Comparison of ENCODE assay signal across 8 cellular contexts in the genomic region with DNA sequence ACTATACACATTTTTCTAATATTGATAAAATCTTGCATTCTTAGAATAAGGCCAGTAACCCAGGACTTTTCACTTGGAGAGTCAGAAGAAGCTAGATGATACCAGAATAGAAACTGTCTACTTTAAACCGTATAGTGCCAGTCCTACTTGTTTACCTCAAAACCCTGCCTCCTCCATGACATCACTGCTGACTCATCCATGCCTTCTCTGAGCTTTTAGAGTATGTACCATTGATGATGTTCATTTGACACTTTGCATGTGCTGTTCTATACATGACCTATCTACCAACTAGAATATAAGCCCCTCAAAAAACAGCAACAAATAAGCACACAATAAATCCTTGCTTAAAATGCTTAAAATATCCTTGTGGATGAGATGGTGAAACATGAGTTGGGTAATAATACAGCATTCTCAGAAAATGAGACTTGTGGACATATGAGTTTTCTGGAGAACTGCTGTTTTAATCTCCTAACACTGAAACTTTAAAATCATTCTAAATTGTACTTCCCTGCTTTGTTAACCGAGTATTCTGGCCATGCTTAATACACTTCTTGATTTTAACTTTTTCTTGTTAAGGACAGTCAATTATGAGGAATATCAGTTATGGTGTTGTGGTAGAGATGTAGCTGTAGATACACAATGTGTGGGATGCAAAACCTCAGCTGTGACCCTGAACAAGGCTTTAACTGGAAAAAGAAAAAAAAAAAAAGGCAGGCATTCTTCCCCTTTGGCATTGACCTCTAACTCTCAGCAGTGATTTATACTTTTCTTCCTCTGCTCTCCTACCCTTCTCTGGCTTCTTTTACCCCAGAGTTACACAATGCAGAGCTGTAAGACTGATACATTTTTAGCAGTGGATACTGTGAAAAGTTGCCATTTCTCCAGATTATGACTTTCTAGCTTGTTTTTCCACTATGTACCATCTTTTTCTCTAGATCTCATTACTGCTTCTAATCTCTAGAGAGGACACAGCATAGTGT. TPM values are rescaled to one million over a fixed set of nuclear protein-coding genes. Genes with fewer than 3 reads are reported as not detected.
DNase-seq lines count a peak whose midpoint lies in the region; ATAC-seq and TF ChIP-seq lines count a peak whose summit lies in the region.

No MANE protein-coding gene starts in this region.

- peaks cover 0 to 83% (median 0%) of the 10 kb centered on the region in 4 donors for H3K27me3 ChIP-seq in esophagus squamous epithelium

- WGBS in esophagus squamous epithelium, 2 donors: 25 to 27% methylated on average over 2 of the region's 2 CpGs

- H3K4me1 ChIP-seq in esophagus squamous epithelium: peaks cover 0 to 63% (median 15%) of the 10 kb centered on the region in 3 donors

- peak; percentile 49 for ATAC-seq in GM21576 (IDR thresholded peaks at IDR 0.05; ENCODE audit: unreplicated experiment)

- peak overlapping the region in 3 of 4 donors; percentile 91 to 95 (median 91) for H3K27ac ChIP-seq in esophagus squamous epithelium

- peaks cover 16% of the 10 kb centered on the region for H3K36me3 Mint-ChIP-seq in Calu3 (ENCODE audit: insufficient read depth, unreplicated experiment)

- H3K4me3 ChIP-seq in NB4 (ENCODE audit: low read depth, low read length): no peak overlapping the region
- peak overlapping the region in 3 of 4 donors; percentile 66 to 86 (median 80) for H3K4me3 ChIP-seq in esophagus squamous epithelium

- TF ChIP-seq CTCF in Calu3 (IDR thresholded peaks at IDR 0.05; ENCODE audit: unreplicated experiment) (no peak), NB4 (IDR thresholded peaks at IDR 0.05; ENCODE audit: low read depth, low read length) (no peak), esophagus squamous epithelium (IDR thresholded peaks at IDR 0.05) (no peak)

- H3K4me3 Mint-ChIP-seq in Calu3 (ENCODE audit: low read depth, unreplicated experiment): peak overlapping the region; percentile 84

- H3K9me3 ChIP-seq in esophagus squamous epithelium: no peaks in the 10 kb centered on the region

- CTCF ChIA-PET in Calu3 (lab: Charles Lee): interaction anchor here (0.7 kb wide), 1 partner anchor 487 kb away, joined by 4 read pairs; no protein-coding TSS in a partner anchor

- H3K36me3 ChIP-seq in esophagus squamous epithelium: no peaks in the 10 kb centered on the region

- no peaks in the 10 kb centered on the region for H3K27me3 Mint-ChIP-seq in Calu3 (ENCODE audit: unreplicated experiment)

- no peak for TF ChIP-seq POLR2A in NB4 (IDR thresholded peaks at IDR 0.05; ENCODE audit: extremely low read depth, insufficient read length)
- no peak for TF ChIP-seq POLR2A in esophagus squamous epithelium (IDR thresholded peaks at IDR 0.05)

- H3K9me3 Mint-ChIP-seq in Calu3 (ENCODE audit: low read depth, unreplicated experiment): no peaks in the 10 kb centered on the region

- H3K27ac Mint-ChIP-seq in Calu3 (ENCODE audit: unreplicated experiment): no peak overlapping the region

- intact Hi-C loops in Calu3 (cut with micrococcal nuclease; ENCODE audit: unreplicated experiment) (loop anchor here (10.0 kb wide), 1 partner anchor 56 kb away; no protein-coding TSS in a partner anchor), esophagus squamous epithelium (cut with DNase I) (no loop called here)

- peaks cover 25% of the 10 kb centered on the region for H3K4me1 Mint-ChIP-seq in Calu3 (ENCODE audit: low read depth, unreplicated experiment)

- DNase-seq in Calu3 (peak; percentile 23), NB4 (ENCODE audit: low read depth) (peak; percentile 54), esophagus squamous epithelium (lab: John Stamatoyannopoulos, UW) (no peak), T1000 (lab: John Stamatoyannopoulos, UW) (no peak), NCI-H2107 treated with DMSO at 0.1 percent for 48 hours (lab: John Stamatoyannopoulos, UW; ENCODE audit: unreplicated experiment) (no peak)
- DNase-seq in activated CD8-positive, alpha-beta memory T cell treated with anti-CD3 and anti-CD28 coated beads, Interleukin-2, amount 50 U/mL, for 24 hours (ENCODE audit: extremely low read depth): peak; percentile 49
- DNase-seq in stimulated activated CD4-positive, alpha-beta T cell treated with anti-CD3 and anti-CD28 coated beads, Interleukin-12 subunit alpha, Interleukin-12 subunit beta, amount 100 ng/mL, for 24 hours (ENCODE audit: low read depth in 2 of 2): peak; percentile 31 to 52

- BruUV-seq in Calu3 (replicated peaks; lab: Mats Ljungman, UMichigan): no TSS peak

RNA-seq across cellular contexts. Expression of a gene that starts 2.3 kb away (rescaled TPM):
- total RNA-seq in Calu3 (2022) (20.6 and 23.7 TPM in 2 replicates), esophagus squamous epithelium (10 to 100 TPM in 3 of 4 donors, 1 to 10 TPM in 1; 7.5 to 31.3 (median 15.7) TPM)

Comparison
In these comparisons a context has a peak if more than half of its experiments do, and no peak if none do; other contexts are left out.
1. DNase-seq: peak in Calu3 (single experiment), NB4 (single experiment), activated CD8-positive, alpha-beta memory T cell treated with anti-CD3 and anti-CD28 coated beads, Interleukin-2, amount 50 U/mL, for 24 hours (single experiment) and stimulated activated CD4-positive, alpha-beta T cell treated with anti-CD3 and anti-CD28 coated beads, Interleukin-12 subunit alpha, Interleukin-12 subunit beta, amount 100 ng/mL, for 24 hours (2 of 2); none in esophagus squamous epithelium (single experiment), T1000 (single experiment) and NCI-H2107 treated with DMSO at 0.1 percent for 48 hours (single experiment).